ENCODE assay signal across 4 cellular contexts in the genomic region with DNA sequence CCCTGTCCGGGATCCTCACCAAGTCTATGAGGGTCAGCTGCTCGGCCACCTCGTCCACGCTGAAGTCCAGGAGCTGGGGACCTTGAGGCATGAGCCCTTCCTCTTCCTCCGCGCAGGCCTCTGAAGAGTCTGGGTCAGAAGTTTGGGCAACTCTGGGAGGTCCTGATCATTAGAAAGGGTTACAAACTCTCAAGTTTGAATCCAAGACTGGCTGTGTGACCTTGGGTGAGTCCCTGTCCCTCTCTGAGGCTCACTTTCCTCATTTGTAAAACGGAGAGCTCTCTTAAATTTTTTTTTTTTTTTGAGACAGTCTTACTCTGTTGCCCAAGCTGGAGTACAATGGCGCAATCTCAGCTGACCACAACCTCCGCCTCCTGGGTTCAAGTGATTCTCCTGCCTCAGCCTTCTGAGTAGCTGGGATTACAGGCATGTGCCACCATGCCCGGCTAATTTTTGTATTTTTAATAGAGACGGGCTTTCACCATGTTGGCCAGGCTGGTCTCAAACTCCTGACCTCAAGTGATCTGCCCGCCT. TPM values are rescaled to one million over a fixed set of nuclear protein-coding genes. Genes with fewer than 3 reads are reported as not detected.
"Had no signal": no experiment of that assay in that cellular context is flagged by ENCODE, and none has a peak within 500 bp of the region (broad histone marks: within the 10 kb centered on the region; RNA-seq: fewer than 3 reads in every experiment).

No MANE protein-coding gene starts in this region.

RNA-seq across cellular contexts. Expression of a gene that starts 12.3 kb away (rescaled TPM):
- total RNA-seq: glomerular endothelial cell had no signal

RNA-seq across cellular contexts. Expression of a gene that starts 28.2 kb away (rescaled TPM):
- total RNA-seq: dermis blood vessel endothelial cell, sigmoid colon, vagina had no signal
